In genomic region chr12:2018401-2018800, GRCh38 we compare ENCODE assay signal across 23 cellular contexts. TPM values are rescaled to one million over a fixed set of nuclear protein-coding genes. Genes with fewer than 3 reads are reported as not detected.
"Had no signal": no experiment of that assay in that cellular context is flagged by ENCODE, and none has a peak within 500 bp of the region (broad histone marks: within the 10 kb centered on the region; RNA-seq: fewer than 3 reads in every experiment).

No MANE protein-coding gene starts in this region.

- H3K4me1 ChIP-seq: colonic mucosa had no signal

- H3K4me3 ChIP-seq: colonic mucosa, esophagus squamous epithelium, skin epidermis, thyroid gland had no signal

- H3K9me3 ChIP-seq: colonic mucosa, esophagus squamous epithelium, thyroid gland had no signal

- H3K36me3 ChIP-seq: colonic mucosa, esophagus squamous epithelium, thyroid gland had no signal

- ATAC-seq: naive thymus-derived CD4-positive, alpha-beta T cell; sciatic nerve had no signal

- H3K27me3 ChIP-seq: colonic mucosa, thyroid gland had no signal

- DNase-seq: activated CD4-positive, alpha-beta T cell treated with anti-CD3 and anti-CD28 coated beads for 4 hours; activated CD4-positive, alpha-beta T cell treated with anti-CD3 and anti-CD28 coated beads, Interleukin-2, amount 50 U/mL, for 4 hours; activated effector memory CD4-positive, alpha-beta T cell treated with Interleukin-2 at 50 U/mL for 16 hours; activated naive CD4-positive, alpha-beta T cell treated with Interleukin-2 at 50 U/mL for 16 hours; activated T-cell treated with anti-CD3 and anti-CD28 coated beads for 4 hours; activated T-cell treated with anti-CD3 and anti-CD28 coated beads, Interleukin-2, amount 50 U/mL, for 72 hours; anterior cingulate cortex; colonic mucosa; effector CD8-positive, alpha-beta T cell; esophagus squamous epithelium; foreskin melanocyte; mammary epithelial cell; midbrain; naive thymus-derived CD4-positive, alpha-beta T cell; stimulated activated CD4-positive, alpha-beta T cell treated with anti-CD3 and anti-CD28 coated beads, Interleukin-12 subunit alpha, Interleukin-12 subunit beta, amount 100 ng/mL, for 4 hours; stimulated activated CD4-positive, alpha-beta T cell treated with anti-CD3 and anti-CD28 coated beads, Interleukin-4, amount 100 ng/mL, for 1 hour; T-helper 1 cell had no signal

- H3K27ac ChIP-seq: colonic mucosa, epithelial cell of prostate, skin epidermis, VCaP had no signal

RNA-seq across cellular contexts. Expression of gene CACNA1C, which starts 34.4 kb away (rescaled TPM):
- total RNA-seq: bronchial epithelial cell had no signal
- polyA plus RNA-seq: mammary epithelial cell had no signal
